ENCODE assay signal across 17 cellular contexts in genomic region chr19:15231256-15231655, GRCh38. TPM values are rescaled to one million over a fixed set of nuclear protein-coding genes. Genes with fewer than 3 reads are reported as not detected.
DNase-seq lines count a peak whose midpoint lies in the region; ATAC-seq and TF ChIP-seq lines count a peak whose summit lies in the region.
"Had no signal": no experiment of that assay in that cellular context is flagged by ENCODE, and none has a peak within 500 bp of the region (broad histone marks: within the 10 kb centered on the region; RNA-seq: fewer than 3 reads in every experiment).

No MANE protein-coding gene starts in this region.

- no peak for TF ChIP-seq POLR2A in IMR-90 (IDR thresholded peaks at IDR 0.05; ENCODE audit: low read depth, low read length)

- no peak overlapping the region for H2BK12ac ChIP-seq in trophoblast cell (ENCODE audit: low read length)

- no peaks in the 10 kb centered on the region; the same call in none of the 2 replicates for H4K20me1 ChIP-seq in IMR-90 (ENCODE audit: insufficient read depth, low read length)

- POLR2A ChIA-PET in IMR-90 (lab: Charles Lee; ENCODE audit: unreplicated experiment), result no interaction called here

- H4K91ac ChIP-seq in IMR-90 (ENCODE audit: insufficient read depth, low read depth, low read length), result no peak overlapping the region
- no peak overlapping the region for H4K91ac ChIP-seq in trophoblast cell (ENCODE audit: low read depth, low read length)

- no peak overlapping the region; the same call in 1 of the 2 replicates for H3K23ac ChIP-seq in IMR-90 (ENCODE audit: low read depth, low read length)
- H3K23ac ChIP-seq in trophoblast cell (ENCODE audit: low read length), result no peak overlapping the region

- H3K18ac ChIP-seq in IMR-90 (ENCODE audit: low read depth, low read length) (no peak overlapping the region), trophoblast cell (ENCODE audit: low read length) (no peak overlapping the region)

- CTCF ChIA-PET in IMR-90 (lab: Yijun Ruan, JAX), result no interaction called here

- TF ChIP-seq RAD21 in IMR-90 (IDR thresholded peaks at IDR 0.05; ENCODE audit: low read length), result no peak

- H2AFZ ChIP-seq in IMR-90 (replicated peaks; ENCODE audit: low read length, poor library complexity) (peak overlapping the region; percentile 21), trophoblast cell (ENCODE audit: insufficient read depth, low read length, poor library complexity) (no peak overlapping the region)

- in situ Hi-C loops in IMR-90 (cut with MboI; ENCODE audit: low sequenced_read_pairs), result no loop called here

- no peak overlapping the region for H4K12ac ChIP-seq in trophoblast cell (ENCODE audit: low read depth, low read length)

- H2BK5ac ChIP-seq in IMR-90 (ENCODE audit: low read depth, low read length, poor library complexity, severe bottlenecking) (no peak overlapping the region), trophoblast cell (ENCODE audit: low read depth, low read length, poor library complexity) (no peak overlapping the region)

- DNase-seq in CD1c-positive myeloid dendritic cell (ENCODE audit: extremely low spot score), result peak; percentile 58
- DNase-seq in IMR-90, result no peak
- peak; percentile 48 to 66 for DNase-seq in trophoblast cell
- no peak for DNase-seq in UCSD-AML1 (lab: John Stamatoyannopoulos, UW; ENCODE audit: unreplicated experiment)
- no peak for DNase-seq in OCI-M2 (lab: John Stamatoyannopoulos, UW; ENCODE audit: unreplicated experiment)
- DNase-seq: activated CD4-positive, alpha-beta T cell treated with anti-CD3 and anti-CD28 coated beads for 4 hours; activated gamma-delta T cell; central memory CD4-positive, alpha-beta T cell; dorsolateral prefrontal cortex; NCI-H2081 treated with DMSO at 0.1 percent for 48 hours; NCI-H510A had no signal

- no peak overlapping the region for H2BK120ac ChIP-seq in IMR-90 (ENCODE audit: low read depth, low read length)
- no peak overlapping the region for H2BK120ac ChIP-seq in trophoblast cell (ENCODE audit: insufficient read depth, low read length, poor library complexity)

- H3K9me3 ChIP-seq in IMR-90 (ENCODE audit: control insufficient read depth, insufficient read depth, low read length) (no peaks in the 10 kb centered on the region), trophoblast cell (ENCODE audit: insufficient read depth, low read depth, low read length) (no peaks in the 10 kb centered on the region)
- H3K9me3 ChIP-seq: gastroesophageal sphincter, prostate gland had no signal

- H2AK9ac ChIP-seq in IMR-90 (replicated peaks; ENCODE audit: low read depth, low read length, poor library complexity), result no peak overlapping the region

- TF ChIP-seq CTCF in IMR-90 (conservative IDR thresholded peaks at IDR 0.05; ENCODE audit: low read depth, low read length), result no peak

- no peak overlapping the region for H3K4me3 ChIP-seq in IMR-90 (ENCODE audit: insufficient read depth, low read depth, low read length)
- peak overlapping the region; percentile 37 for H3K4me3 ChIP-seq in iPS-11a (ENCODE audit: low read depth, low read length)
- H3K4me3 ChIP-seq in trophoblast cell (ENCODE audit: low read depth, low read length), result no peak overlapping the region
- H3K4me3 ChIP-seq: prostate gland had no signal

- no peak overlapping the region for H2BK20ac ChIP-seq in IMR-90 (ENCODE audit: low read depth, low read length)

- H2AK5ac ChIP-seq in IMR-90 (ENCODE audit: low read depth, low read length) (no peak overlapping the region), trophoblast cell (ENCODE audit: low read length) (no peak overlapping the region)

- H3K14ac ChIP-seq in IMR-90 (replicated peaks; ENCODE audit: low read depth, low read length) (no peak overlapping the region), trophoblast cell (ENCODE audit: low read length) (no peak overlapping the region)

- H4K5ac ChIP-seq in IMR-90 (ENCODE audit: low read depth, low read length), result no peak overlapping the region

- peaks cover 5 to 7% of the 10 kb centered on the region in 2 experiments; a peak in 1 of 4 replicates for H3K79me1 ChIP-seq in IMR-90 (ENCODE audit: low read depth in 1 of 2, low read length in 2 of 2)
- H3K79me1 ChIP-seq in trophoblast cell (ENCODE audit: low read length), result peaks cover 5% of the 10 kb centered on the region

- WGBS in IMR-90 (ENCODE audit: extremely low coverage in 2 of 2, insufficient read length in 1 of 2), 2 experiments, result 94% methylated on average over 4 of the region's 10 CpGs; no CpG with 5 or more reads in 1 of the 2 experiments
- no CpG with 5 or more reads among the region's 10 CpGs for WGBS in trophoblast cell (ENCODE audit: extremely low coverage, insufficient coverage, insufficient read length)

- intact Hi-C loops in IMR-90 (cut with micrococcal nuclease), result no loop called here

- H3K27me3 ChIP-seq in IMR-90 (ENCODE audit: control insufficient read depth, insufficient read depth, low read length) (no peaks in the 10 kb centered on the region), trophoblast cell (ENCODE audit: insufficient read depth, low read length) (peaks cover 5% of the 10 kb centered on the region)

- no peak overlapping the region for H3K4me2 ChIP-seq in IMR-90 (ENCODE audit: low read depth, low read length)
- no peak overlapping the region for H3K4me2 ChIP-seq in trophoblast cell (ENCODE audit: low read length)

- H3K4me1 ChIP-seq in IMR-90 (ENCODE audit: control insufficient read depth, insufficient read depth, low read length), result peaks cover 2% of the 10 kb centered on the region; the same call in 1 of the 2 replicates
- H3K4me1 ChIP-seq in trophoblast cell (ENCODE audit: control insufficient read depth in 1 of 2, insufficient read depth in 2 of 2, low read length in 2 of 2), result peaks cover 18% of the 10 kb centered on the region in 2 experiments
- H3K4me1 ChIP-seq: prostate gland had no signal

- no peak for ATAC-seq in IMR-90 (ENCODE audit: low read depth)
- ATAC-seq in GM19455 (IDR thresholded peaks at IDR 0.05; ENCODE audit: unreplicated experiment), result no peak
- ATAC-seq: gastroesophageal sphincter, Right ventricle myocardium inferior had no signal

- H3K4ac ChIP-seq in IMR-90 (ENCODE audit: low read depth, low read length) (no peak overlapping the region), trophoblast cell (ENCODE audit: low read depth, low read length) (no peak overlapping the region)

- no peak overlapping the region for H3K9ac ChIP-seq in IMR-90 (ENCODE audit: low read depth, low read length)
- no peak overlapping the region for H3K9ac ChIP-seq in trophoblast cell (ENCODE audit: low read length)

- no peak overlapping the region for H2BK15ac ChIP-seq in IMR-90 (ENCODE audit: low read depth, low read length)

- 0 out of 2 replicates have a peak, but pooled peaks cover 9% of the 10 kb centered on the region for H3K9me1 ChIP-seq in IMR-90 (ENCODE audit: insufficient read depth, low read length)

- H3K27ac ChIP-seq in IMR-90 (ENCODE audit: insufficient read depth, low read length) (no peak overlapping the region), trophoblast cell (ENCODE audit: low read depth, low read length) (no peak overlapping the region)
- H3K27ac ChIP-seq: dorsolateral prefrontal cortex, gastroesophageal sphincter, prostate gland had no signal

- peaks cover 2% of the 10 kb centered on the region for H3K79me2 ChIP-seq in trophoblast cell (ENCODE audit: control insufficient read depth, insufficient read depth, low read length, poor library complexity)

- dilution Hi-C loops in IMR-90 (cut with HindIII; ENCODE audit: low sequenced_read_pairs, unreplicated experiment), result no loop called here

- no TSS peak for BruUV-seq in IMR-90 (replicated peaks; lab: Mats Ljungman, UMichigan)

- H3K56ac ChIP-seq in IMR-90 (ENCODE audit: extremely low read depth, insufficient read depth, low read length), result no peak overlapping the region

- peaks cover 6% of the 10 kb centered on the region for H3K36me3 ChIP-seq in IMR-90 (ENCODE audit: control insufficient read depth, insufficient read depth, low read length)
- peaks cover 8 to 10% of the 10 kb centered on the region in 2 experiments for H3K36me3 ChIP-seq in trophoblast cell (ENCODE audit: control insufficient read depth in 1 of 2, insufficient read depth in 2 of 2, low read length in 2 of 2)
- H3K36me3 ChIP-seq: prostate gland had no signal

- no peak overlapping the region for H4K8ac ChIP-seq in IMR-90 (ENCODE audit: low read depth in 2 of 2, low read length in 2 of 2)
- H4K8ac ChIP-seq in trophoblast cell (ENCODE audit: low read depth, low read length), result no peak overlapping the region

TF ChIP-seq in IMR-90, 13 proteins besides CTCF, POLR2A, EP300 and RAD21 (continues in another document):
- TF ChIP-seq MAZ (IDR thresholded peaks at IDR 0.05; ENCODE audit: borderline replicate concordance, low read depth, low read length) (no peak), CEBPB (IDR thresholded peaks at IDR 0.05; ENCODE audit: low read depth, low read length) (no peak), BHLHE40 (IDR thresholded peaks at IDR 0.05; ENCODE audit: low read depth, low read length) (no peak), USF2 (IDR thresholded peaks at IDR 0.05; ENCODE audit: low read depth, low read length) (no peak), MXI1 (IDR thresholded peaks at IDR 0.05; ENCODE audit: borderline replicate concordance, low read depth, low read length) (no peak), RFX5 (IDR thresholded peaks at IDR 0.05; ENCODE audit: low read depth, low read length) (no peak), CHD1 (IDR thresholded peaks at IDR 0.05; ENCODE audit: low read depth, low read length) (no peak), RCOR1 (IDR thresholded peaks at IDR 0.05; ENCODE audit: insufficient replicate concordance, low read length) (no peak), SMC3 (IDR thresholded peaks at IDR 0.05; ENCODE audit: low read depth, low read length) (no peak)

RNA-seq across cellular contexts. Expression of gene EPHX3, which starts 1.0 kb away (rescaled TPM):
- total RNA-seq in IMR-90 (2012; rRNA removed), result 0.18 TPM in 1 of 2 replicates, not detected in the other
- 0.12 and 0.16 TPM in 2 replicates for polyA plus RNA-seq in IMR-90 (2012; rRNA removed)
- 0.08 and 0.09 TPM in 2 replicates for polyA plus RNA-seq in IMR-90 (2012; cell fraction: cytosol; rRNA removed)
- 0.78 and 1.2 TPM in 2 replicates for polyA plus RNA-seq in IMR-90 (2012; cell fraction: nucleus; rRNA removed; ENCODE audit: low replicate concordance)
- 4.4 and 4.7 TPM in 2 replicates for polyA plus RNA-seq in trophoblast cell (2013)
- total RNA-seq: skeletal muscle tissue had no signal

RNA-seq across cellular contexts. Expression of gene NOTCH3, which starts 30.5 kb away (rescaled TPM):
- 5.9 and 7.2 TPM in 2 replicates for total RNA-seq in IMR-90 (2012; rRNA removed)
- 25.1 and 29.6 TPM in 2 replicates for polyA plus RNA-seq in IMR-90 (2012; rRNA removed)
- polyA plus RNA-seq in IMR-90 (2012; cell fraction: cytosol; rRNA removed), result 17.9 and 34.4 TPM in 2 replicates
- polyA plus RNA-seq in IMR-90 (2012; cell fraction: nucleus; rRNA removed; ENCODE audit: low replicate concordance), result 19.2 and 47.3 TPM in 2 replicates
- 34.4 and 37.9 TPM in 2 replicates for polyA plus RNA-seq in trophoblast cell (2013)

Comparison
In these comparisons a context has a peak if more than half of its experiments do, and no peak if none do; other contexts are left out.
1. DNase-seq: peak in CD1c-positive myeloid dendritic cell (single experiment) and trophoblast cell (2 of 2); none in IMR-90 (single experiment), UCSD-AML1 (single experiment) and OCI-M2 (single experiment).